In the genomic region with DNA sequence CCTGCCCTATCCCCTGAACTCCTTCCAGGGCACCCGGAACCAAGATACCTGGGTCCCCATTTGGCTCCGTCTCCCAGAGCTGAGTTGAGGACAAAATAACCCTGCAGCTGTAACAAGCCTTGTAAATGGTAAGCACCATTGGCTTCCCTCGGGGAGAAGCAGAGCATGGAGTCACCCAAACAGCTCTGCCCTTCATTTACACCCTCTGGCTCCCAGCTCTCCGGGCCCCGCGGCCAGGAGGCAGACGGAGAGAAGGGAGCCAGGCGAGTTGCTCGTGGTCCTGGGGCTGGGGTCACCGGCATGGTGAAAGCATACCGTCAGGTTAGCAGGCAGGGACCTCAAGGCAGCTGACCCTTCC, we compare ENCODE assay signal across 7 cellular contexts. TPM values are rescaled to one million over a fixed set of nuclear protein-coding genes. Genes with fewer than 3 reads are reported as not detected.
DNase-seq lines count a peak whose midpoint lies in the region; ATAC-seq, FAIRE-seq and TF ChIP-seq lines count a peak whose summit lies in the region.

No MANE protein-coding gene starts in this region.

- peak overlapping the region; percentile 80 for H3K4me3 ChIP-seq in GM23338
- peak overlapping the region; percentile 77 for H3K4me3 ChIP-seq in WERI-Rb-1 (ENCODE audit: low read depth, low read length)
- peak overlapping the region; percentile 88 to 91 for H3K4me3 ChIP-seq in small intestine (ENCODE audit: low read depth in 1 of 2, low read length in 2 of 2)
- no peak overlapping the region for H3K4me3 ChIP-seq in mucosa of descending colon

- H3K36me3 Mint-ChIP-seq in GM23338 (ENCODE audit: low read depth) = no peaks in the 10 kb centered on the region
- no peaks in the 10 kb centered on the region for H3K36me3 Mint-ChIP-seq in glutamatergic neuron (ENCODE audit: unreplicated experiment)

- no peak for FAIRE-seq in small intestine (lab: Jason Lieb, UNC)

- peaks cover 14% of the 10 kb centered on the region for H3F3A ChIP-seq in GM23338 (replicated peaks; ENCODE audit: low read depth)

- H3K79me2 ChIP-seq in GM23338 (replicated peaks; ENCODE audit: insufficient read depth) = no peaks in the 10 kb centered on the region

- peak overlapping the region; percentile 96 for H2AFZ ChIP-seq in GM23338

- H3K9me3 ChIP-seq in WERI-Rb-1 (ENCODE audit: severe bottlenecking) (no peaks in the 10 kb centered on the region), small intestine (ENCODE audit: control insufficient read depth, low read depth) (no peaks in the 10 kb centered on the region), mucosa of descending colon (no peaks in the 10 kb centered on the region)

- ATAC-seq in GM23338 = no peak; the same call in 2 of the 3 replicates
- no peak for ATAC-seq in mucosa of descending colon

- H4K20me1 ChIP-seq in GM23338 (replicated peaks; ENCODE audit: insufficient read depth) = no peaks in the 10 kb centered on the region

- intact Hi-C loops in mucosa of descending colon (cut with DNase I, micrococcal nuclease) = no loop called here

- H3K27me3 ChIP-seq in GM23338 (ENCODE audit: insufficient read depth) (peaks cover 18% of the 10 kb centered on the region), WERI-Rb-1 (ENCODE audit: insufficient read depth, low read depth, severe bottlenecking) (no peaks in the 10 kb centered on the region), small intestine (ENCODE audit: control insufficient read depth in 2 of 2, insufficient read depth in 2 of 2, low read length in 2 of 2) (no peaks in the 10 kb centered on the region)

- H3K27ac Mint-ChIP-seq in GM23338 = no peak overlapping the region
- H3K27ac Mint-ChIP-seq in glutamatergic neuron (ENCODE audit: unreplicated experiment) = no peak overlapping the region

- H3K4me1 Mint-ChIP-seq in GM23338 = peaks cover 51% of the 10 kb centered on the region
- H3K4me1 Mint-ChIP-seq in glutamatergic neuron (ENCODE audit: low read depth, unreplicated experiment) = peaks cover 4% of the 10 kb centered on the region

- no peak for TF ChIP-seq CTCF in GM23338 (conservative IDR thresholded peaks at IDR 0.05; ENCODE audit: low read depth in 2 of 2)
- TF ChIP-seq CTCF in WERI-Rb-1 (IDR thresholded peaks at IDR 0.05; ENCODE audit: low read depth, low read length) = no peak
- no peak for TF ChIP-seq CTCF in glutamatergic neuron (IDR thresholded peaks at IDR 0.05; ENCODE audit: partially characterized antibody, unreplicated experiment)
- TF ChIP-seq CTCF in mucosa of descending colon (IDR thresholded peaks at IDR 0.05) = no peak

- peaks cover 32% of the 10 kb centered on the region for H3K4me1 ChIP-seq in GM23338 (ENCODE audit: insufficient read depth)
- peaks cover 0 to 10% of the 10 kb centered on the region in 2 donors for H3K4me1 ChIP-seq in small intestine (ENCODE audit: control insufficient read depth in 2 of 2, insufficient read depth in 1 of 2, low read depth in 1 of 2, low read length in 1 of 2)
- H3K4me1 ChIP-seq in mucosa of descending colon (ENCODE audit: low read depth) = peaks cover 40% of the 10 kb centered on the region

- H3K4me3 Mint-ChIP-seq in GM23338 (peak overlapping the region; percentile 86), glutamatergic neuron (ENCODE audit: unreplicated experiment) (peak overlapping the region; percentile 79)

- peak overlapping the region; percentile 95 for H3K4me2 ChIP-seq in GM23338

- H3K27ac ChIP-seq in GM23338 (ENCODE audit: low read depth) = no peak overlapping the region
- H3K27ac ChIP-seq in WERI-Rb-1 = peak overlapping the region; percentile 64; the same call in 1 of the 2 replicates
- peak overlapping the region in 1 of 2 donors; percentile 83 for H3K27ac ChIP-seq in small intestine (ENCODE audit: low read depth in 1 of 2, low read length in 1 of 2)

- peaks cover 21% of the 10 kb centered on the region for H3K27me3 Mint-ChIP-seq in GM23338 (ENCODE audit: insufficient read depth, low read depth, poor library complexity)
- peaks cover 3% of the 10 kb centered on the region for H3K27me3 Mint-ChIP-seq in glutamatergic neuron (ENCODE audit: unreplicated experiment)

- H3K9me3 Mint-ChIP-seq in GM23338 (no peaks in the 10 kb centered on the region), glutamatergic neuron (ENCODE audit: unreplicated experiment) (peaks cover 5% of the 10 kb centered on the region)

- H3K9me2 ChIP-seq in GM23338 (ENCODE audit: insufficient read depth) = no peaks in the 10 kb centered on the region

- 46 to 70% (median 65%) methylated on average over 11 of the region's 11 CpGs for WGBS in small intestine, 3 donors

- DNase-seq in GM23338 (ENCODE audit: low spot score) (no peak), WERI-Rb-1 (no peak), glutamatergic neuron (no peak), small intestine (no peak), mucosa of descending colon (no peak), Kasumi-1 (lab: John Stamatoyannopoulos, UW) (no peak), NCI-H774 (lab: John Stamatoyannopoulos, UW) (no peak)

- H3K36me3 ChIP-seq in GM23338 (ENCODE audit: insufficient read depth) = no peaks in the 10 kb centered on the region
- H3K36me3 ChIP-seq in WERI-Rb-1 = no peaks in the 10 kb centered on the region
- no peaks in the 10 kb centered on the region for H3K36me3 ChIP-seq in small intestine (ENCODE audit: control insufficient read depth in 2 of 2, insufficient read depth in 2 of 2, low read length in 2 of 2)
- no peaks in the 10 kb centered on the region for H3K36me3 ChIP-seq in mucosa of descending colon (ENCODE audit: low read depth)

TF ChIP-seq in GM23338, 12 proteins besides CTCF, POLR2A, EP300 and RAD21 (continues in another document):
- TF ChIP-seq, protein P1, sequence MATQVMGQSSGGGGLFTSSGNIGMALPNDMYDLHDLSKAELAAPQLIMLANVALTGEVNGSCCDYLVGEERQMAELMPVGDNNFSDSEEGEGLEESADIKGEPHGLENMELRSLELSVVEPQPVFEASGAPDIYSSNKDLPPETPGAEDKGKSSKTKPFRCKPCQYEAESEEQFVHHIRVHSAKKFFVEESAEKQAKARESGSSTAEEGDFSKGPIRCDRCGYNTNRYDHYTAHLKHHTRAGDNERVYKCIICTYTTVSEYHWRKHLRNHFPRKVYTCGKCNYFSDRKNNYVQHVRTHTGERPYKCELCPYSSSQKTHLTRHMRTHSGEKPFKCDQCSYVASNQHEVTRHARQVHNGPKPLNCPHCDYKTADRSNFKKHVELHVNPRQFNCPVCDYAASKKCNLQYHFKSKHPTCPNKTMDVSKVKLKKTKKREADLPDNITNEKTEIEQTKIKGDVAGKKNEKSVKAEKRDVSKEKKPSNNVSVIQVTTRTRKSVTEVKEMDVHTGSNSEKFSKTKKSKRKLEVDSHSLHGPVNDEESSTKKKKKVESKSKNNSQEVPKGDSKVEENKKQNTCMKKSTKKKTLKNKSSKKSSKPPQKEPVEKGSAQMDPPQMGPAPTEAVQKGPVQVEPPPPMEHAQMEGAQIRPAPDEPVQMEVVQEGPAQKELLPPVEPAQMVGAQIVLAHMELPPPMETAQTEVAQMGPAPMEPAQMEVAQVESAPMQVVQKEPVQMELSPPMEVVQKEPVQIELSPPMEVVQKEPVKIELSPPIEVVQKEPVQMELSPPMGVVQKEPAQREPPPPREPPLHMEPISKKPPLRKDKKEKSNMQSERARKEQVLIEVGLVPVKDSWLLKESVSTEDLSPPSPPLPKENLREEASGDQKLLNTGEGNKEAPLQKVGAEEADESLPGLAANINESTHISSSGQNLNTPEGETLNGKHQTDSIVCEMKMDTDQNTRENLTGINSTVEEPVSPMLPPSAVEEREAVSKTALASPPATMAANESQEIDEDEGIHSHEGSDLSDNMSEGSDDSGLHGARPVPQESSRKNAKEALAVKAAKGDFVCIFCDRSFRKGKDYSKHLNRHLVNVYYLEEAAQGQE (IDR thresholded peaks at IDR 0.05; ENCODE audit: unreplicated experiment) = no peak
- TF ChIP-seq NANOG (IDR thresholded peaks at IDR 0.05; ENCODE audit: borderline replicate concordance) (no peak), EZH2 (IDR thresholded peaks at IDR 0.05; ENCODE audit: low read depth, unreplicated experiment) (no peak), ZNF114 (CRISPR knock-in tag; IDR thresholded peaks at IDR 0.05) (no peak), STAT1 (IDR thresholded peaks at IDR 0.05; ENCODE audit: unreplicated experiment) (no peak)
- TF ChIP-seq, protein P2, sequence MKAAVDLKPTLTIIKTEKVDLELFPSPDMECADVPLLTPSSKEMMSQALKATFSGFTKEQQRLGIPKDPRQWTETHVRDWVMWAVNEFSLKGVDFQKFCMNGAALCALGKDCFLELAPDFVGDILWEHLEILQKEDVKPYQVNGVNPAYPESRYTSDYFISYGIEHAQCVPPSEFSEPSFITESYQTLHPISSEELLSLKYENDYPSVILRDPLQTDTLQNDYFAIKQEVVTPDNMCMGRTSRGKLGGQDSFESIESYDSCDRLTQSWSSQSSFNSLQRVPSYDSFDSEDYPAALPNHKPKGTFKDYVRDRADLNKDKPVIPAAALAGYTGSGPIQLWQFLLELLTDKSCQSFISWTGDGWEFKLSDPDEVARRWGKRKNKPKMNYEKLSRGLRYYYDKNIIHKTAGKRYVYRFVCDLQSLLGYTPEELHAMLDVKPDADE (IDR thresholded peaks at IDR 0.05) = no peak

RNA-seq across cellular contexts. Expression of gene TFEB, which starts 2.1 kb away (rescaled TPM):
- 1.7 and 4.3 TPM in 2 replicates for total RNA-seq in GM23338 (2014; rRNA removed; shearing (Covaris generic))
- polyA plus RNA-seq in GM23338 (2016; fragmentation: Nextera tagmentation; extraction: Ambion mirVana) = 1.1 and 1.3 TPM in 2 replicates
- total RNA-seq in glutamatergic neuron (ENCODE audit: unreplicated experiment) = 3.1 TPM
- polyA plus RNA-seq in small intestine = 10 to 100 TPM; 11.5 to 34.3 (median 19.9) TPM
- total RNA-seq in mucosa of descending colon = 10 to 100 TPM; 35.2 to 44.5 (median 40.2) TPM

RNA-seq across cellular contexts. Expression of gene PGC, which starts 13.9 kb away (rescaled TPM):
- not detected in 2 replicates for total RNA-seq in GM23338 (2014; rRNA removed; shearing (Covaris generic))
- polyA plus RNA-seq in GM23338 (2016; fragmentation: Nextera tagmentation; extraction: Ambion mirVana) (not detected in 2 replicates), small intestine (10 to 100 TPM; 12.2 to 51.3 (median 13.9) TPM)
- total RNA-seq in glutamatergic neuron (ENCODE audit: unreplicated experiment) (not detected), mucosa of descending colon (not detected)

RNA-seq across cellular contexts. Expression of gene FRS3, which starts 46.4 kb away (rescaled TPM):
- total RNA-seq in GM23338 (2014; rRNA removed; shearing (Covaris generic)) = 3.3 and 4.9 TPM in 2 replicates
- polyA plus RNA-seq in GM23338 (2016; fragmentation: Nextera tagmentation; extraction: Ambion mirVana) (1.3 and 2.0 TPM in 2 replicates), small intestine (1 to 10 TPM; 1.1 to 4.2 (median 4.0) TPM)
- total RNA-seq in glutamatergic neuron (ENCODE audit: unreplicated experiment) (17.8 TPM), mucosa of descending colon (1 to 10 TPM; 3.6 to 7.9 (median 4.6) TPM)

RNA-seq across cellular contexts. Expression of gene PRICKLE4, which starts 47.3 kb away (rescaled TPM):
- total RNA-seq in GM23338 (2014; rRNA removed; shearing (Covaris generic)) = 0.66 and 0.89 TPM in 2 replicates
- polyA plus RNA-seq in GM23338 (2016; fragmentation: Nextera tagmentation; extraction: Ambion mirVana) (0.42 and 0.48 TPM in 2 replicates), small intestine (1 to 10 TPM in 1 of 3 donors, under 1 TPM in 1, not detected in 1; 0.89 to 1.6 TPM)
- total RNA-seq in glutamatergic neuron (ENCODE audit: unreplicated experiment) (2.3 TPM), mucosa of descending colon (1 to 10 TPM; 2.7 to 6.7 (median 6.1) TPM)

RNA-seq across cellular contexts. Expression of gene TOMM6, which starts 54.2 kb away (rescaled TPM):
- total RNA-seq in GM23338 (2014; rRNA removed; shearing (Covaris generic)) = 180 and 195 TPM in 2 replicates
- 357 and 372 TPM in 2 replicates for polyA plus RNA-seq in GM23338 (2016; fragmentation: Nextera tagmentation; extraction: Ambion mirVana)
- 111 TPM for total RNA-seq in glutamatergic neuron (ENCODE audit: unreplicated experiment)
- polyA plus RNA-seq in small intestine = 100 to 1,000 TPM; 166 to 256 (median 216) TPM
- 100 to 1,000 TPM in 1 of 3 donors, 10 to 100 TPM in 2; 96.9 to 116 (median 96.9) TPM for total RNA-seq in mucosa of descending colon
